8 cellular contexts compared by ENCODE assay signal in the genomic region with DNA sequence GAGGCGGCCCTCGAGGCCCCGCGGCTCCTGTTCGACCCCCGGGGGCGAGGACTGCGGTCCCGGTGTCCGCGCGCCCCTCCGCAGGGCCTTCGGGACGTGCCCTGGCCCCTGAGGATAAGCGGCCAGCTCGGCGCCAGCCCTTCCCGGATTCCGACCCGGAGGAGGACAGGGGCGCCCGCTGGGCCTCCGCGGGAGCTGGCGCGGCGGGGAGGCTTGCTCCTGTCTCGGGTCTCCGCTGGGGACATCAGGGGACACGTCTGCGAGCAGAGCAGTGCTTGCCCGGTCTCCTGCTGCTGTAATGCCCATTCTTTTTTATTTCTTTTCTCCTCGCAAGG. TPM values are rescaled to one million over a fixed set of nuclear protein-coding genes. Genes with fewer than 3 reads are reported as not detected.
A peak's percentile ranks its signal among the peaks of the same experiment; 100 is the strongest.
DNase-seq lines count a peak whose midpoint lies in the region; ATAC-seq and TF ChIP-seq lines count a peak whose summit lies in the region.

No MANE protein-coding gene starts in this region.

- no peaks in the 10 kb centered on the region for H4K20me1 ChIP-seq in KMS-11 (ENCODE audit: insufficient read depth)

- peaks cover 6% of the 10 kb centered on the region for H3K4me1 ChIP-seq in KMS-11 (ENCODE audit: low read depth, poor library complexity, severe bottlenecking)
- H3K4me1 ChIP-seq in naive thymus-derived CD4-positive, alpha-beta T cell (ENCODE audit: control insufficient read depth in 2 of 2, insufficient read depth in 2 of 2, low read length in 2 of 2), result peaks cover 5 to 6% of the 10 kb centered on the region in 2 donors
- H3K4me1 ChIP-seq in testis, result peaks cover 14% of the 10 kb centered on the region

- intact Hi-C loops in naive thymus-derived CD4-positive, alpha-beta T cell (cut with micrococcal nuclease), result loop anchor here (1.0 to 10.0 kb wide), 5 partner anchors 155 to 1384 kb away; a partner anchor contains a TSS
- intact Hi-C loops in testis (cut with DNase I; ENCODE audit: low total_unique reads), result no loop called here

- peak overlapping the region; percentile 69 for H3K4me2 ChIP-seq in KMS-11

- peaks cover 2% of the 10 kb centered on the region for H3K36me3 Mint-ChIP-seq in activated CD4-positive, alpha-beta T cell treated with anti-CD3 and anti-CD28 coated beads, Interleukin-2, amount 10 ng/mL, durations not matched to agents 7 days and 5 days (ENCODE audit: low read depth)
- no peaks in the 10 kb centered on the region for H3K36me3 Mint-ChIP-seq in naive thymus-derived CD4-positive, alpha-beta T cell

- H3K27ac Mint-ChIP-seq in activated CD4-positive, alpha-beta T cell treated with anti-CD3 and anti-CD28 coated beads, Interleukin-2, amount 10 ng/mL, durations not matched to agents 7 days and 5 days, result peak overlapping the region; percentile 85
- peak overlapping the region; percentile 75 to 92 (median 88) for H3K27ac Mint-ChIP-seq in naive thymus-derived CD4-positive, alpha-beta T cell

- POLR2A ChIA-PET in activated CD4-positive, alpha-beta T cell treated with anti-CD3 and anti-CD28 coated beads, Interleukin-2, amount 10 ng/mL, durations not matched to agents 7 days and 5 days (lab: Charles Lee), result interaction anchor here (0.7 to 0.8 kb wide), 2 partner anchors 395 to 1336 kb away, joined by 3 to 4 read pairs; no protein-coding TSS in a partner anchor
- POLR2A ChIA-PET in naive thymus-derived CD4-positive, alpha-beta T cell (lab: Charles Lee), result interaction anchor here (0.6 to 1.5 kb wide), 7 partner anchors 11 to 1316 kb away, joined by 3 to 5 read pairs (median 3); a partner anchor contains a TSS

- TF ChIP-seq CTCF in KMS-11 (conservative IDR thresholded peaks at IDR 0.05; ENCODE audit: low read depth, low read length) (no peak), testis (IDR thresholded peaks at IDR 0.05) (no peak)

- DNase-seq in ELR (ENCODE audit: low read depth), result peak; percentile 57
- no peak for DNase-seq in activated CD4-positive, alpha-beta T cell treated with anti-CD3 and anti-CD28 coated beads, Interleukin-2, amount 10 ng/mL, durations not matched to agents 7 days and 5 days
- DNase-seq in epithelial cell of prostate (ENCODE audit: low read depth, low spot score), result no peak
- peak in 1 of 9 donors; percentile 32 for DNase-seq in naive thymus-derived CD4-positive, alpha-beta T cell
- peak; percentile 49 for DNase-seq in testis
- DNase-seq in NCI-H1092 (lab: John Stamatoyannopoulos, UW), result no peak

- ATAC-seq in GM21825 (IDR thresholded peaks at IDR 0.05; ENCODE audit: unreplicated experiment), result peak; percentile 10
- ATAC-seq in naive thymus-derived CD4-positive, alpha-beta T cell, result peak; percentile 25

- H3K27me3 Mint-ChIP-seq in activated CD4-positive, alpha-beta T cell treated with anti-CD3 and anti-CD28 coated beads, Interleukin-2, amount 10 ng/mL, durations not matched to agents 7 days and 5 days, result peaks cover 7% of the 10 kb centered on the region
- H3K27me3 Mint-ChIP-seq in naive thymus-derived CD4-positive, alpha-beta T cell, result peaks cover 0 to 19% (median 0%) of the 10 kb centered on the region in 5 donors

- H3K4me3 ChIP-seq in KMS-11 (IDR thresholded peaks at IDR 0.05; ENCODE audit: insufficient read depth, low read depth, low read length), result no peak overlapping the region
- peak overlapping the region; percentile 65 for H3K4me3 ChIP-seq in naive thymus-derived CD4-positive, alpha-beta T cell (ENCODE audit: low read length)
- peak overlapping the region; percentile 73 to 88 for H3K4me3 ChIP-seq in testis

- H3K36me3 ChIP-seq in KMS-11 (ENCODE audit: insufficient read depth) (no peaks in the 10 kb centered on the region), testis (ENCODE audit: low read depth, missing control alignments) (no peaks in the 10 kb centered on the region)
- H3K36me3 ChIP-seq in naive thymus-derived CD4-positive, alpha-beta T cell (ENCODE audit: control insufficient read depth in 2 of 3, insufficient read depth in 3 of 3, low read length in 3 of 3), result no peaks in the 10 kb centered on the region

- peak overlapping the region; percentile 60; the same call in 1 of the 2 replicates for H3K9ac ChIP-seq in KMS-11

- CTCF ChIA-PET in activated CD4-positive, alpha-beta T cell treated with anti-CD3 and anti-CD28 coated beads, Interleukin-2, amount 10 ng/mL, durations not matched to agents 7 days and 5 days (lab: Charles Lee), result interaction anchor here (0.6 to 2.3 kb wide), 10 partner anchors 9 to 881 kb away, joined by 3 to 8 read pairs (median 3); no protein-coding TSS in a partner anchor
- CTCF ChIA-PET in naive thymus-derived CD4-positive, alpha-beta T cell (lab: Charles Lee), result interaction anchor here (0.6 to 1.0 kb wide), 3 partner anchors 11 to 231 kb away, joined by 3 read pairs; no protein-coding TSS in a partner anchor

- H3K9me3 Mint-ChIP-seq in activated CD4-positive, alpha-beta T cell treated with anti-CD3 and anti-CD28 coated beads, Interleukin-2, amount 10 ng/mL, durations not matched to agents 7 days and 5 days, result no peaks in the 10 kb centered on the region
- no peaks in the 10 kb centered on the region for H3K9me3 Mint-ChIP-seq in naive thymus-derived CD4-positive, alpha-beta T cell

- peak overlapping the region; percentile 72 for H3K4me3 Mint-ChIP-seq in activated CD4-positive, alpha-beta T cell treated with anti-CD3 and anti-CD28 coated beads, Interleukin-2, amount 10 ng/mL, durations not matched to agents 7 days and 5 days
- peak overlapping the region; percentile 66 to 89 (median 82) for H3K4me3 Mint-ChIP-seq in naive thymus-derived CD4-positive, alpha-beta T cell

- H3K4me1 Mint-ChIP-seq in activated CD4-positive, alpha-beta T cell treated with anti-CD3 and anti-CD28 coated beads, Interleukin-2, amount 10 ng/mL, durations not matched to agents 7 days and 5 days, result peaks cover 29% of the 10 kb centered on the region
- H3K4me1 Mint-ChIP-seq in naive thymus-derived CD4-positive, alpha-beta T cell, result peaks cover 13 to 24% (median 23%) of the 10 kb centered on the region in 7 donors

- 0% methylated on average over 17 to 31 of the region's 34 CpGs for WGBS in testis, 2 donors

- no peaks in the 10 kb centered on the region for H3K79me2 ChIP-seq in KMS-11 (ENCODE audit: insufficient read depth, low read depth)

- TF ChIP-seq POLR2A in testis (IDR thresholded peaks at IDR 0.05), result no peak

- H3K27me3 ChIP-seq in KMS-11 (ENCODE audit: insufficient read depth, low read depth), result no peaks in the 10 kb centered on the region
- no peaks in the 10 kb centered on the region for H3K27me3 ChIP-seq in naive thymus-derived CD4-positive, alpha-beta T cell (ENCODE audit: control insufficient read depth in 2 of 2, insufficient read depth in 2 of 2, low read length in 2 of 2)
- no peaks in the 10 kb centered on the region for H3K27me3 ChIP-seq in testis

- peak overlapping the region; percentile 67 for H2AFZ ChIP-seq in KMS-11 (ENCODE audit: low read depth)

- H3K9me3 ChIP-seq in naive thymus-derived CD4-positive, alpha-beta T cell (ENCODE audit: control insufficient read depth in 2 of 3, low read length in 3 of 3), result no peaks in the 10 kb centered on the region
- no peaks in the 10 kb centered on the region for H3K9me3 ChIP-seq in testis

- peak overlapping the region; percentile 67 for H3K27ac ChIP-seq in KMS-11
- peak overlapping the region; percentile 87 for H3K27ac ChIP-seq in epithelial cell of prostate
- peak overlapping the region; percentile 82 for H3K27ac ChIP-seq in naive thymus-derived CD4-positive, alpha-beta T cell (ENCODE audit: low read depth, low read length)
- H3K27ac ChIP-seq in testis, result peak overlapping the region; percentile 90 to 96

RNA-seq across cellular contexts. Expression of a gene that starts 0.8 kb away (rescaled TPM):
- total RNA-seq in activated CD4-positive, alpha-beta T cell treated with anti-CD3 and anti-CD28 coated beads, Interleukin-2, amount 10 ng/mL, durations not matched to agents 7 days and 5 days, result 1 to 10 TPM; 4.7 to 5.4 TPM
- 1 to 10 TPM; 3.7 to 4.6 (median 4.4) TPM for total RNA-seq in naive thymus-derived CD4-positive, alpha-beta T cell
- 1 to 10 TPM; 4.9 to 5.3 TPM for polyA plus RNA-seq in naive thymus-derived CD4-positive, alpha-beta T cell
- total RNA-seq in testis, result 10 to 100 TPM; 12.9 to 14.7 TPM
- 6.1 TPM for polyA plus RNA-seq in testis (ENCODE audit: insufficient read depth, low read depth, low replicate concordance)

RNA-seq across cellular contexts. Expression of a gene that starts 38.9 kb away (rescaled TPM):
- total RNA-seq in activated CD4-positive, alpha-beta T cell treated with anti-CD3 and anti-CD28 coated beads, Interleukin-2, amount 10 ng/mL, durations not matched to agents 7 days and 5 days, result 100 to 1,000 TPM; 122 to 127 TPM
- 100 to 1,000 TPM in 3 of 5 experiments, 10 to 100 TPM in 2; 65.5 to 154 (median 107) TPM for total RNA-seq in naive thymus-derived CD4-positive, alpha-beta T cell
- 10 to 100 TPM; 36.6 to 66.3 TPM for polyA plus RNA-seq in naive thymus-derived CD4-positive, alpha-beta T cell
- total RNA-seq in testis, result 100 to 1,000 TPM; 103 to 116 TPM
- polyA plus RNA-seq in testis (ENCODE audit: insufficient read depth, low read depth, low replicate concordance), result 105 TPM

Comparison
In these comparisons a context has a peak if more than half of its experiments do, and no peak if none do; other contexts are left out.
1. DNase-seq: peak in ELR (single experiment) and testis (single experiment); none in activated CD4-positive, alpha-beta T cell treated with anti-CD3 and anti-CD28 coated beads, Interleukin-2, amount 10 ng/mL, durations not matched to agents 7 days and 5 days (single experiment), epithelial cell of prostate (single experiment) and NCI-H1092 (single experiment).
2. Peak in every context shown above with its lines, with median percentiles within 50 percentile points of each other: H3K27ac ChIP-seq.